In genomic region chr2:68832161-68832869, GRCh38 we compare ENCODE assay signal across 8 cellular contexts. TPM values are rescaled to one million over a fixed set of nuclear protein-coding genes. Genes with fewer than 3 reads are reported as not detected.
DNase-seq lines count a peak whose midpoint lies in the region; ATAC-seq and TF ChIP-seq lines count a peak whose summit lies in the region.

No MANE protein-coding gene starts in this region.

- in situ Hi-C loops in ACHN (cut with HindIII; ENCODE audit: low pct_ligation_motif_present, low pct_unique_long_range_greater_than_20kb, low sequenced_read_pairs): no loop called here
- in situ Hi-C loops in transverse colon (cut with MboI; ENCODE audit: low pct_ligation_motif_present in 1 of 4, low pct_unique_long_range_greater_than_20kb in 1 of 4, low sequenced_read_pairs in 3 of 4): no loop called here

- no peak for TF ChIP-seq CTCF in nephron (IDR thresholded peaks at IDR 0.05; ENCODE audit: unreplicated experiment in 3 of 3)
- no peak for TF ChIP-seq CTCF in transverse colon (IDR thresholded peaks at IDR 0.05)

- H3K27ac ChIP-seq in transverse colon: peak overlapping the region; percentile 64 to 81 (median 78)

- peaks cover 21 to 38% (median 28%) of the 10 kb centered on the region in 4 donors for H3K4me1 ChIP-seq in transverse colon

- H3K27me3 ChIP-seq in transverse colon: no peaks in the 10 kb centered on the region

- no peak overlapping the region for H3K4me3 Mint-ChIP-seq in nephron

- peak overlapping the region; percentile 62 to 84 (median 74) for H3K27ac Mint-ChIP-seq in nephron

- intact Hi-C loops in transverse colon (cut with DNase I; ENCODE audit: low total_unique reads): no loop called here

- H3K4me3 ChIP-seq in transverse colon: no peak overlapping the region

- H3K36me3 Mint-ChIP-seq in nephron (ENCODE audit: low read depth): no peaks in the 10 kb centered on the region

- no peaks in the 10 kb centered on the region for H3K27me3 Mint-ChIP-seq in nephron (ENCODE audit: low read depth)

- H3K36me3 ChIP-seq in transverse colon: no peaks in the 10 kb centered on the region

- TF ChIP-seq POLR2A in transverse colon (IDR thresholded peaks at IDR 0.05): no peak

- TF ChIP-seq EP300 in transverse colon (IDR thresholded peaks at IDR 0.05; ENCODE audit: low read depth): no peak

- WGBS in transverse colon (ENCODE audit: low coverage in 1 of 2), 2 donors: 58 to 83% methylated on average over 1 to 8 of the region's 8 CpGs

- peak; percentile 48 for DNase-seq in ACHN
- DNase-seq in activated CD4-positive, alpha-beta T cell treated with anti-CD3 and anti-CD28 coated beads for 48 hours: peak; percentile 51
- DNase-seq in epidermal melanocyte (ENCODE audit: insufficient read length, low spot score): peak; percentile 48
- DNase-seq in transverse colon: peak; percentile 56
- DNase-seq in RKO (ENCODE audit: low spot score): no peak

- ATAC-seq in GM19395 (IDR thresholded peaks at IDR 0.05; ENCODE audit: unreplicated experiment) (peak; percentile 81), HG03469 (IDR thresholded peaks at IDR 0.05; ENCODE audit: unreplicated experiment) (peak; percentile 40)

- no peaks in the 10 kb centered on the region for H3K9me3 Mint-ChIP-seq in nephron

- peaks cover 43% of the 10 kb centered on the region for H3K4me1 Mint-ChIP-seq in nephron

- no peaks in the 10 kb centered on the region for H3K9me3 ChIP-seq in transverse colon

RNA-seq across cellular contexts. Expression of gene BMP10, which starts 38.9 kb away (rescaled TPM):
- not detected for total RNA-seq in transverse colon
